Comparison of ENCODE assay signal across 8 cellular contexts in genomic region chr10:123042708-123043408, GRCh38.
"Had no signal": no experiment of that assay in that cellular context is flagged by ENCODE, and none has a peak within 500 bp of the region (broad histone marks: within the 10 kb centered on the region; RNA-seq: fewer than 3 reads in every experiment).

No MANE protein-coding gene starts in this region.

- H3K9ac ChIP-seq: parathyroid adenoma had no signal

- H3K4me3 ChIP-seq: hepatocyte, prostate gland, suprapubic skin, thyroid gland had no signal

- H3K27ac ChIP-seq: foreskin keratinocyte, hepatocyte, parathyroid adenoma, prostate gland, suprapubic skin, thyroid gland had no signal

- H3K27me3 ChIP-seq: foreskin keratinocyte, hepatocyte, suprapubic skin, thyroid gland had no signal

- H3K9me3 ChIP-seq: prostate gland, suprapubic skin, thyroid gland had no signal

- H3K36me3 ChIP-seq: prostate gland had no signal

- H3K4me2 ChIP-seq: hepatocyte had no signal

- DNase-seq: kidney, left cardiac atrium had no signal

- H2AFZ ChIP-seq: hepatocyte, parathyroid adenoma had no signal

- H3K79me2 ChIP-seq: hepatocyte, parathyroid adenoma had no signal

- H3K4me1 ChIP-seq: foreskin keratinocyte, parathyroid adenoma, prostate gland, suprapubic skin, thyroid gland had no signal
